In the genomic region with DNA sequence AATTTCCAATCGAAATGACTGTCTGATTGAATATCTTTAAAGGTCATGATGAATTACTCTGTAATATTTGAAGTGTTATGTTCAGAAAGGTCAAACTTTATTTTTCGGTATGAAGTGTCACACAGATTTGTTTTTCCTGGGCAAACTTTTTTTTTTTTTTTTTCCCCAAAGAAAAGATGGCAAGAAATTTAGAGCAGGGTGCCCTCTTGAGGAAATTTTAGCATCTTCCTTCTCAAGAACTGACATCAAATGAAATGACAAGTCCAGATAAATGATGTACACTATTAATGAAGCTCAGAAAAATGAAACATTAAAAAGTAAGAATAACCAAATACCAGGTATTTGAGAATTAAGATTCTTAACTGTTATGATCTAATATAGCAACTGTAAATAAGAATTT, we compare ENCODE assay signal across 9 cellular contexts.
A peak's percentile ranks its signal among the peaks of the same experiment; 100 is the strongest.
DNase-seq lines count a peak whose midpoint lies in the region; ATAC-seq and TF ChIP-seq lines count a peak whose summit lies in the region.
"Had no signal": no experiment of that assay in that cellular context is flagged by ENCODE, and none has a peak within 500 bp of the region (broad histone marks: within the 10 kb centered on the region; RNA-seq: fewer than 3 reads in every experiment).

No MANE protein-coding gene starts in this region.

- H3K79me2 ChIP-seq in GM23248 (ENCODE audit: insufficient read depth) = no peaks in the 10 kb centered on the region

- no peaks in the 10 kb centered on the region for H3F3A ChIP-seq in GM23248 (ENCODE audit: insufficient read depth)

- CTCF ChIA-PET in activated naive CD4-positive, alpha-beta T cell treated with anti-CD3 and anti-CD28 coated beads, Interleukin-2, amount 10 ng/mL, durations not matched to agents 7 days and 5 days (lab: Charles Lee) = interaction anchor here (0.7 to 1.2 kb wide), 2 partner anchors 91 to 195 kb away, joined by 3 read pairs; no protein-coding TSS in a partner anchor

- no peak overlapping the region for H3K4me3 Mint-ChIP-seq in activated naive CD4-positive, alpha-beta T cell treated with anti-CD3 and anti-CD28 coated beads, Interleukin-2, amount 10 ng/mL, durations not matched to agents 7 days and 5 days

- H3K27me3 ChIP-seq in GM23248 (replicated peaks; ENCODE audit: insufficient read depth) = no peaks in the 10 kb centered on the region
- no peaks in the 10 kb centered on the region for H3K27me3 ChIP-seq in foreskin keratinocyte

- H3K36me3 ChIP-seq in GM23248 (ENCODE audit: low read depth) = no peaks in the 10 kb centered on the region; the same call in 1 of the 2 replicates

- H3K4me1 ChIP-seq in GM23248 (ENCODE audit: insufficient read depth) (no peaks in the 10 kb centered on the region), foreskin keratinocyte (no peaks in the 10 kb centered on the region)

- H3K9me3 ChIP-seq in GM23248 (ENCODE audit: low read depth) = no peaks in the 10 kb centered on the region

- no peaks in the 10 kb centered on the region for H3K27me3 Mint-ChIP-seq in activated naive CD4-positive, alpha-beta T cell treated with anti-CD3 and anti-CD28 coated beads, Interleukin-2, amount 10 ng/mL, durations not matched to agents 7 days and 5 days

- no peak overlapping the region for H2AFZ ChIP-seq in GM23248

- no peaks in the 10 kb centered on the region for H3K9me3 Mint-ChIP-seq in activated naive CD4-positive, alpha-beta T cell treated with anti-CD3 and anti-CD28 coated beads, Interleukin-2, amount 10 ng/mL, durations not matched to agents 7 days and 5 days
- no peaks in the 10 kb centered on the region for H3K9me3 Mint-ChIP-seq in activated naive CD4-positive, alpha-beta T cell treated with anti-CD3 and anti-CD28 coated beads, Interleukin-2, amount 50 U/mL, for 72 hours

- no peak for ATAC-seq in foreskin keratinocyte
- ATAC-seq in GM21723 (IDR thresholded peaks at IDR 0.05; ENCODE audit: unreplicated experiment) = no peak
- ATAC-seq in HG02852 (IDR thresholded peaks at IDR 0.05; ENCODE audit: unreplicated experiment) = no peak
- ATAC-seq in activated naive CD4-positive, alpha-beta T cell treated with anti-CD3 and anti-CD28 coated beads, Interleukin-2, amount 50 U/mL, for 72 hours = no peak
- ATAC-seq: left cardiac atrium had no signal

- peaks cover 6% of the 10 kb centered on the region for H3K36me3 Mint-ChIP-seq in activated naive CD4-positive, alpha-beta T cell treated with anti-CD3 and anti-CD28 coated beads, Interleukin-2, amount 10 ng/mL, durations not matched to agents 7 days and 5 days
- H3K36me3 Mint-ChIP-seq in activated naive CD4-positive, alpha-beta T cell treated with anti-CD3 and anti-CD28 coated beads, Interleukin-2, amount 50 U/mL, for 72 hours = no peaks in the 10 kb centered on the region

- no peak overlapping the region for H3K4me3 ChIP-seq in GM23248

- H3K27ac ChIP-seq in GM23248 (no peak overlapping the region), foreskin keratinocyte (no peak overlapping the region)

- 20 to 25% methylated on average over 2 of the region's 2 CpGs for WGBS in GM23248 (ENCODE audit: low coverage in 1 of 2, low lambda C conversion rate in 2 of 2, missing lambda C conversion rate in 2 of 2), 2 experiments

- peak; percentile 60 for TF ChIP-seq CTCF in foreskin keratinocyte (conservative IDR thresholded peaks at IDR 0.05)

- H3K9ac ChIP-seq in GM23248 = no peak overlapping the region

- no peaks in the 10 kb centered on the region for H3K9me2 ChIP-seq in GM23248 (ENCODE audit: insufficient read depth)

- H3K4me2 ChIP-seq in GM23248 (ENCODE audit: unreplicated experiment) = no peak overlapping the region

- no peak overlapping the region for H3K27ac Mint-ChIP-seq in activated naive CD4-positive, alpha-beta T cell treated with anti-CD3 and anti-CD28 coated beads, Interleukin-2, amount 10 ng/mL, durations not matched to agents 7 days and 5 days
- no peak overlapping the region for H3K27ac Mint-ChIP-seq in activated naive CD4-positive, alpha-beta T cell treated with anti-CD3 and anti-CD28 coated beads, Interleukin-2, amount 50 U/mL, for 72 hours

- H4K20me1 ChIP-seq in GM23248 (ENCODE audit: insufficient read depth) = no peaks in the 10 kb centered on the region

- in situ Hi-C loops in GM23248 (cut with MboI) = loop anchor here (25.0 kb wide), 3 partner anchors 185 to 1035 kb away; no protein-coding TSS in a partner anchor

- DNase-seq in A172 (ENCODE audit: low spot score) (peak; percentile 38), GM23248 (peak; percentile 68), SK-N-DZ (ENCODE audit: low spot score) (peak; percentile 25), foreskin keratinocyte (peak; percentile 7 to 18)
- DNase-seq in activated naive CD4-positive, alpha-beta T cell treated with anti-CD3 and anti-CD28 coated beads, Interleukin-2, amount 10 ng/mL, durations not matched to agents 7 days and 5 days = no peak
- DNase-seq in activated naive CD4-positive, alpha-beta T cell treated with anti-CD3 and anti-CD28 coated beads, Interleukin-2, amount 50 U/mL, for 72 hours (ENCODE audit: low spot score in 2 of 2) = no peak
- DNase-seq: left cardiac atrium had no signal

- peaks cover 2% of the 10 kb centered on the region for H3K4me1 Mint-ChIP-seq in activated naive CD4-positive, alpha-beta T cell treated with anti-CD3 and anti-CD28 coated beads, Interleukin-2, amount 10 ng/mL, durations not matched to agents 7 days and 5 days

Comparison
In these comparisons a context has a peak if more than half of its experiments do, and no peak if none do; other contexts are left out.
1. DNase-seq: peak in A172 (single experiment), GM23248 (single experiment), SK-N-DZ (single experiment) and foreskin keratinocyte (2 of 2); none in activated naive CD4-positive, alpha-beta T cell treated with anti-CD3 and anti-CD28 coated beads, Interleukin-2, amount 10 ng/mL, durations not matched to agents 7 days and 5 days (single experiment) and activated naive CD4-positive, alpha-beta T cell treated with anti-CD3 and anti-CD28 coated beads, Interleukin-2, amount 50 U/mL, for 72 hours (0 of 2).